In the genomic region with DNA sequence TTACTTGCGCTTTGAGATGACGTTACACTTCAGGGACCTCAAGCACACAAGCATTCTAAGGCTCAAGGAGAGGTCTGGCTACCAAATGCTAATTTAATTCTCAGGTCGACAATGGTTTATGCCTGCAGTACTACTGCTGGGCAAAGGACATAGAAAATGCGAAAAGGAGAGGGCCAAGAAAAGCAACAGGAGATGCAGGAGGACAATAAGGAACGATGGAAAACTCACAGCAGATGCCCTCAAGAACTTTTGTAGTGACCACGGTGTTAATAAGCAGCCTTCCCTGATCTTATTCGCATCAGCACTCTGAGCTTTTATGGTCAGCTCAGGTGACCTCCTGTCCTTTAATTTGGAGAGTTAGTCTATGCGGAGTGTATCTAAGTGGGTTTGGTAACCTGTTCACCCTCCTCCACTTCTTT, we compare ENCODE assay signal across 8 cellular contexts.
DNase-seq lines count a peak whose midpoint lies in the region; ATAC-seq and TF ChIP-seq lines count a peak whose summit lies in the region.

No MANE protein-coding gene starts in this region.

- H3K4me3 ChIP-seq in fibroblast of lung (replicated peaks in 1 of 4; ENCODE audit: control extremely low read depth in 1 of 4, insufficient read depth in 1 of 4, low read depth in 3 of 4, low read length in 4 of 4) (peak overlapping the region; percentile 30 to 84 (median 63)), parathyroid adenoma (ENCODE audit: low read depth, low read length) (peak overlapping the region; percentile 92)

- TF ChIP-seq CTCF in RWPE1 (conservative IDR thresholded peaks at IDR 0.05; ENCODE audit: low read depth) = no peak
- no peak for TF ChIP-seq CTCF in fibroblast of lung (conservative IDR thresholded peaks at IDR 0.05 in 1 of 2, IDR thresholded peaks at IDR 0.05 in 1 of 2; ENCODE audit: low read depth in 1 of 2, low read length in 2 of 2)
- TF ChIP-seq CTCF in parathyroid adenoma (IDR thresholded peaks at IDR 0.05) = no peak

- no peak for DNase-seq in RWPE1 (ENCODE audit: low spot score)
- no peak for DNase-seq in fibroblast of lung (ENCODE audit: low read depth in 2 of 2)
- no peak for DNase-seq in NCI-H446 treated with DMSO at 0.1 percent for 48 hours (lab: John Stamatoyannopoulos, UW)
- no peak for DNase-seq in activated CD4-positive, alpha-beta T cell treated with anti-CD3 and anti-CD28 coated beads, Interleukin-2, amount 50 U/mL, for 48 hours
- DNase-seq in NCI-H1436 treated with DMSO at 0.1 percent for 48 hours (lab: John Stamatoyannopoulos, UW) = no peak

- H3K27ac ChIP-seq in RWPE1 (peak overlapping the region; percentile 64), fibroblast of lung (ENCODE audit: insufficient read depth, low read length) (peak overlapping the region; percentile 68), parathyroid adenoma (peak overlapping the region; percentile 56)

- ATAC-seq in GM18867 (IDR thresholded peaks at IDR 0.05; ENCODE audit: unreplicated experiment) (peak; percentile 47), HG02642 (IDR thresholded peaks at IDR 0.05; ENCODE audit: poor library complexity, unreplicated experiment) (peak; percentile 40)

- H3K9me3 ChIP-seq in fibroblast of lung (ENCODE audit: control insufficient read depth, insufficient read depth, low read depth, low read length) (no peaks in the 10 kb centered on the region), parathyroid adenoma (ENCODE audit: control insufficient read depth, low read length) (no peaks in the 10 kb centered on the region)

- CTCF ChIA-PET in RWPE1 (lab: Yijun Ruan, JAX) = interaction anchor here (0.8 kb wide), 1 partner anchor 26 kb away, joined by 3 read pairs; no protein-coding TSS in a partner anchor

- H4K20me1 ChIP-seq in fibroblast of lung (ENCODE audit: control insufficient read depth, extremely low read depth, insufficient read depth, low read length) = no peaks in the 10 kb centered on the region

- H2AFZ ChIP-seq in fibroblast of lung (ENCODE audit: low read length) (peak overlapping the region; percentile 88), parathyroid adenoma (peak overlapping the region; percentile 97)

- H3K9ac ChIP-seq in fibroblast of lung (ENCODE audit: insufficient read depth, low read length) (peak overlapping the region; percentile 51), parathyroid adenoma (no peak overlapping the region)

- H3K27me3 ChIP-seq in fibroblast of lung (ENCODE audit: control insufficient read depth, insufficient read depth, low read length) = no peaks in the 10 kb centered on the region
- no peaks in the 10 kb centered on the region for H3K27me3 ChIP-seq in parathyroid adenoma (ENCODE audit: control insufficient read depth, insufficient read depth, low read length)

- H3K36me3 ChIP-seq in fibroblast of lung (ENCODE audit: control insufficient read depth, insufficient read depth, low read length) (no peaks in the 10 kb centered on the region), parathyroid adenoma (ENCODE audit: control insufficient read depth, insufficient read depth, low read length) (no peaks in the 10 kb centered on the region)

- peak overlapping the region; percentile 76 for H3K4me2 ChIP-seq in fibroblast of lung (ENCODE audit: extremely low read depth, insufficient read depth, low read length)
- peak overlapping the region; percentile 60 for H3K4me2 ChIP-seq in parathyroid adenoma (ENCODE audit: low read length)

- no peaks in the 10 kb centered on the region for H3K4me1 ChIP-seq in fibroblast of lung (ENCODE audit: control insufficient read depth, extremely low read depth, insufficient read depth, low read length)
- peaks cover 4% of the 10 kb centered on the region for H3K4me1 ChIP-seq in parathyroid adenoma

- H3K79me2 ChIP-seq in fibroblast of lung (ENCODE audit: control insufficient read depth, insufficient read depth, low read length) = peaks cover 13% of the 10 kb centered on the region
- H3K79me2 ChIP-seq in parathyroid adenoma = peaks cover 25% of the 10 kb centered on the region

- POLR2A ChIA-PET in RWPE1 (lab: Yijun Ruan, JAX; ENCODE audit: low non-redundant PET) = no interaction called here
